In genomic region chr2:195612515-195613495, GRCh38 we compare ENCODE assay signal across 10 cellular contexts. TPM values are rescaled to one million over a fixed set of nuclear protein-coding genes. Genes with fewer than 3 reads are reported as not detected.
DNase-seq lines count a peak whose midpoint lies in the region; ATAC-seq and TF ChIP-seq lines count a peak whose summit lies in the region.
"Had no signal": no experiment of that assay in that cellular context is flagged by ENCODE, and none has a peak within 500 bp of the region (broad histone marks: within the 10 kb centered on the region; RNA-seq: fewer than 3 reads in every experiment).

No MANE protein-coding gene starts in this region.

- no peak overlapping the region for H3K9ac ChIP-seq in fibroblast of lung (ENCODE audit: insufficient read depth, low read length)

- no peaks in the 10 kb centered on the region for H3K36me3 Mint-ChIP-seq in nephron progenitor cell (ENCODE audit: low read depth)
- H3K36me3 Mint-ChIP-seq in CD8-positive, alpha-beta memory T cell: no peaks in the 10 kb centered on the region
- H3K36me3 Mint-ChIP-seq in naive thymus-derived CD8-positive, alpha-beta T cell: no peaks in the 10 kb centered on the region

- H3K36me3 ChIP-seq in Panc1 (ENCODE audit: control insufficient read depth, insufficient read depth, low read length) (no peaks in the 10 kb centered on the region), fibroblast of lung (ENCODE audit: control insufficient read depth, insufficient read depth, low read length) (no peaks in the 10 kb centered on the region)
- H3K36me3 ChIP-seq in CD8-positive, alpha-beta memory T cell (ENCODE audit: insufficient read depth, low read length): no peaks in the 10 kb centered on the region
- H3K36me3 ChIP-seq: stomach had no signal

- DNase-seq in Caki2 (ENCODE audit: low read depth) (peak; percentile 90), Panc1 (ENCODE audit: low read depth, low spot score) (no peak), fibroblast of lung (ENCODE audit: low read depth in 2 of 2) (peak; percentile 44 to 94), nephron progenitor cell (peak; percentile 31)
- DNase-seq in CD8-positive, alpha-beta memory T cell: no peak
- DNase-seq in naive thymus-derived CD8-positive, alpha-beta T cell: no peak
- DNase-seq: amygdala, stomach had no signal

- no peaks in the 10 kb centered on the region for H3K79me2 ChIP-seq in fibroblast of lung (ENCODE audit: control insufficient read depth, insufficient read depth, low read length)

- no peaks in the 10 kb centered on the region for H4K20me1 ChIP-seq in fibroblast of lung (ENCODE audit: control insufficient read depth, extremely low read depth, insufficient read depth, low read length)

- intact Hi-C loops in Panc1 (cut with micrococcal nuclease; ENCODE audit: unreplicated experiment): no loop called here

- H3K27me3 Mint-ChIP-seq in nephron progenitor cell (ENCODE audit: low read depth, poor library complexity): no peaks in the 10 kb centered on the region
- H3K27me3 Mint-ChIP-seq in CD8-positive, alpha-beta memory T cell: peaks cover 0 to 2% of the 10 kb centered on the region in 2 donors
- no peaks in the 10 kb centered on the region for H3K27me3 Mint-ChIP-seq in naive thymus-derived CD8-positive, alpha-beta T cell

- ATAC-seq in Panc1: peak; percentile 84
- no peak for ATAC-seq in HG03097 (IDR thresholded peaks at IDR 0.05; ENCODE audit: low FRiP score, unreplicated experiment)
- ATAC-seq in GM19397 (IDR thresholded peaks at IDR 0.05; ENCODE audit: unreplicated experiment): no peak
- no peak for ATAC-seq in naive thymus-derived CD8-positive, alpha-beta T cell

- H3K4me2 ChIP-seq in fibroblast of lung (ENCODE audit: extremely low read depth, insufficient read depth, low read length): peak overlapping the region; percentile 60

- H3K4me3 ChIP-seq in Panc1 (ENCODE audit: low read depth in 2 of 2, low read length in 2 of 2): peak overlapping the region in 1 of 2 experiments; percentile 8; a peak in 1 of 4 replicates
- H3K4me3 ChIP-seq in fibroblast of lung (replicated peaks in 1 of 4; ENCODE audit: control extremely low read depth in 1 of 4, insufficient read depth in 1 of 4, low read depth in 3 of 4, low read length in 4 of 4): peak overlapping the region in 2 of 4 experiments; percentile 11 to 39
- no peak overlapping the region for H3K4me3 ChIP-seq in CD8-positive, alpha-beta memory T cell (ENCODE audit: low read length)
- H3K4me3 ChIP-seq: stomach had no signal

- no peaks in the 10 kb centered on the region for H3K4me1 ChIP-seq in Panc1 (ENCODE audit: control insufficient read depth, insufficient read depth, low read length)
- H3K4me1 ChIP-seq in fibroblast of lung (ENCODE audit: control insufficient read depth, extremely low read depth, insufficient read depth, low read length): peaks cover 6% of the 10 kb centered on the region
- H3K4me1 ChIP-seq in CD8-positive, alpha-beta memory T cell (ENCODE audit: insufficient read depth, low read length): no peaks in the 10 kb centered on the region

- no peaks in the 10 kb centered on the region for H3K9me3 ChIP-seq in Panc1 (ENCODE audit: control insufficient read depth, insufficient read depth, low read depth, low read length)
- H3K9me3 ChIP-seq in fibroblast of lung (ENCODE audit: control insufficient read depth, insufficient read depth, low read depth, low read length): no peaks in the 10 kb centered on the region
- no peaks in the 10 kb centered on the region for H3K9me3 ChIP-seq in CD8-positive, alpha-beta memory T cell (ENCODE audit: low read length)
- H3K9me3 ChIP-seq: stomach had no signal

- no TSS peak for BruUV-seq in Panc1 (replicated peaks; lab: Mats Ljungman, UMichigan)

- POLR2A ChIA-PET in Panc1 (lab: Charles Lee): no interaction called here
- POLR2A ChIA-PET in CD8-positive, alpha-beta memory T cell (lab: Charles Lee): no interaction called here
- POLR2A ChIA-PET in naive thymus-derived CD8-positive, alpha-beta T cell (lab: Charles Lee): no interaction called here

- TF ChIP-seq CTCF in Panc1 (IDR thresholded peaks at IDR 0.05) (no peak), fibroblast of lung (conservative IDR thresholded peaks at IDR 0.05 in 1 of 2, IDR thresholded peaks at IDR 0.05 in 1 of 2; ENCODE audit: low read depth in 1 of 2, low read length in 2 of 2) (no peak), nephron progenitor cell (IDR thresholded peaks at IDR 0.05) (no peak)

- H3K27ac ChIP-seq in Panc1 (ENCODE audit: low read length): peak overlapping the region; percentile 41; the same call in 1 of the 2 replicates
- H3K27ac ChIP-seq in fibroblast of lung (ENCODE audit: insufficient read depth, low read length): peak overlapping the region; percentile 16
- no peak overlapping the region for H3K27ac ChIP-seq in CD8-positive, alpha-beta memory T cell (ENCODE audit: low read depth, low read length)
- H3K27ac ChIP-seq: stomach had no signal

- H3K27me3 ChIP-seq in Panc1 (ENCODE audit: control insufficient read depth, insufficient read depth, low read length) (no peaks in the 10 kb centered on the region), fibroblast of lung (ENCODE audit: control insufficient read depth, insufficient read depth, low read length) (no peaks in the 10 kb centered on the region)
- H3K27me3 ChIP-seq in CD8-positive, alpha-beta memory T cell (ENCODE audit: insufficient read depth, low read length, poor library complexity, severe bottlenecking): no peaks in the 10 kb centered on the region
- H3K27me3 ChIP-seq: stomach had no signal

- peak overlapping the region; percentile 83 for H3K27ac Mint-ChIP-seq in nephron progenitor cell
- H3K27ac Mint-ChIP-seq in CD8-positive, alpha-beta memory T cell: peak overlapping the region in 1 of 8 donors; percentile 22
- H3K27ac Mint-ChIP-seq in naive thymus-derived CD8-positive, alpha-beta T cell: peak overlapping the region in 1 of 10 donors; percentile 14

- CTCF ChIA-PET in Panc1 (lab: Charles Lee): no interaction called here
- CTCF ChIA-PET in CD8-positive, alpha-beta memory T cell (lab: Charles Lee): interaction anchor here (1.0 kb wide), 1 partner anchor 47 kb away, joined by 3 read pairs; no protein-coding TSS in a partner anchor

- H3K4me1 Mint-ChIP-seq in nephron progenitor cell: peaks cover 41% of the 10 kb centered on the region
- peaks cover 11 to 23% (median 21%) of the 10 kb centered on the region in 3 donors for H3K4me1 Mint-ChIP-seq in CD8-positive, alpha-beta memory T cell
- peaks cover 0 to 27% (median 8%) of the 10 kb centered on the region in 4 donors for H3K4me1 Mint-ChIP-seq in naive thymus-derived CD8-positive, alpha-beta T cell

- in situ Hi-C loops in Caki2 (cut with HindIII; ENCODE audit: low pct_unique_long_range_greater_than_20kb, low sequenced_read_pairs): no loop called here
- in situ Hi-C loops in Panc1 (cut with HindIII; ENCODE audit: low pct_unique_long_range_greater_than_20kb, low sequenced_read_pairs): no loop called here

- peak overlapping the region; percentile 40 for H3K4me3 Mint-ChIP-seq in nephron progenitor cell
- H3K4me3 Mint-ChIP-seq in CD8-positive, alpha-beta memory T cell: no peak overlapping the region
- H3K4me3 Mint-ChIP-seq in naive thymus-derived CD8-positive, alpha-beta T cell: no peak overlapping the region

- no peak overlapping the region for H2AFZ ChIP-seq in fibroblast of lung (ENCODE audit: low read length)

- peaks cover 4% of the 10 kb centered on the region for H3K9me3 Mint-ChIP-seq in nephron progenitor cell
- no peaks in the 10 kb centered on the region for H3K9me3 Mint-ChIP-seq in CD8-positive, alpha-beta memory T cell
- H3K9me3 Mint-ChIP-seq in naive thymus-derived CD8-positive, alpha-beta T cell: no peaks in the 10 kb centered on the region

RNA-seq across cellular contexts. Expression of gene SLC39A10, which starts 44.2 kb away (rescaled TPM):
- 27.1 and 31.9 TPM in 2 replicates for total RNA-seq in Caki2 (2014; rRNA removed; shearing (Covaris generic); ENCODE audit: low replicate concordance)
- 45.9 TPM for total RNA-seq in Panc1 (2021; ENCODE audit: unreplicated experiment)
- polyA plus RNA-seq in Panc1 (2012; ENCODE audit: insufficient read length): 12.0 TPM
- 60.9 and 77.0 TPM in 2 replicates for total RNA-seq in fibroblast of lung
- 19.9 and 36.9 TPM in 2 replicates for polyA plus RNA-seq in fibroblast of lung
- 11.7 and 19.9 TPM in 2 replicates for polyA plus RNA-seq in fibroblast of lung (2012)
- 8.0 and 14.8 TPM in 2 replicates for polyA minus RNA-seq in fibroblast of lung (ENCODE audit: low replicate concordance)
- 10 to 100 TPM; 22.2 to 23.6 TPM for total RNA-seq in CD8-positive, alpha-beta memory T cell
- polyA plus RNA-seq in CD8-positive, alpha-beta memory T cell: 11.3 TPM
- 10 to 100 TPM; 77.3 to 80.4 TPM for total RNA-seq in naive thymus-derived CD8-positive, alpha-beta T cell
- 10 to 100 TPM in 2 of 3 donors, 1 to 10 TPM in 1; 8.1 to 14.6 (median 12.6) TPM for polyA plus RNA-seq in naive thymus-derived CD8-positive, alpha-beta T cell

Comparison
In these comparisons a context has a peak if more than half of its experiments do, and no peak if none do; other contexts are left out.
1. DNase-seq: peak in Caki2 (single experiment), fibroblast of lung (2 of 2) and nephron progenitor cell (single experiment); none in Panc1 (single experiment), CD8-positive, alpha-beta memory T cell (0 of 5) and naive thymus-derived CD8-positive, alpha-beta T cell (0 of 10).